ENCODE assay signal across 8 cellular contexts in the genomic region with DNA sequence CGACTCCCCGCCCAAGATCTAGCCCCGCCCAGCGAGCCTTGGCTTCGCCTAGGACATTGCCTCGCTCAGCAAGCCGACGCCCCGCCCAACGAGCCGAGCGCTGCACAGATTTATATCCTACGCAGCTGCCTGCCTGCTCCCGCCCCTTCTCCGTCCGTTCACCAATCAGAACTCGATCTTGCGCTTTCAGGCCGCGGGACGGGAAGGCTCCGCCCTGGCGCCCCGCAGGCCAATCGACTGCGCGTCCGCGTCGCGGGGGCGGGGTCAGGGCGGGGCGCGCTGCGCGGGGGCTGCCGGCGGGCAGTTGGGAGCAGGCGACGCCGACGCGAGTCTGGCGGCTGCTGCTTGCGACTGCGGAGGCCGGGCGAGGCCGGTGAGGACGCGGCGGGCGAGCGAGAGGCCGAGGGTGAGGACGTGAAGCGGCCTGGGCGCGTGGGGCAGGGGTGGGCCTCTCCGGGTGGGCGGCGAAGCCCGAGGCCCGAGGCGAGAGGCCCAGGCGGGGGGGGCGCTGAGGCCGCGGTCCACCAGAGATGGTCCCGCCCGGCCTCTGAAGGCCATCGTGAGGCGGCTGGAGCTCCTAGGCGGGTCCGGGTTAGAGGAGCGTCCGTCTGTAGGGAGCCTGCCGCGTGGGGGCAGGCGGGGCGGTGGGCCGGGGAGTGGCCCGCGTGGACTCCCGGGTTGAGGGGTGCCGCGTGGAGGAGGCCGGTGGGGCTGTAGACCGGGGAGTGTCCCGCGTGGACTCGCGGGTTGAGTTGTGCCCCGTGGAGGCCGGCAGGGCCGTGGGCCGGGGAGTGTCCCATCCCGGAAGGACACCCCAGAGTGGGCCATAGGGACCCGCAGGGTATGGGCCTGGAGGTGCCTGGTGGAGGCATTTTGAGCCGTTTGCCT. TPM values are rescaled to one million over a fixed set of nuclear protein-coding genes. Genes with fewer than 3 reads are reported as not detected.
DNase-seq lines count a peak whose midpoint lies in the region; ATAC-seq and TF ChIP-seq lines count a peak whose summit lies in the region.

A gene with protein sequence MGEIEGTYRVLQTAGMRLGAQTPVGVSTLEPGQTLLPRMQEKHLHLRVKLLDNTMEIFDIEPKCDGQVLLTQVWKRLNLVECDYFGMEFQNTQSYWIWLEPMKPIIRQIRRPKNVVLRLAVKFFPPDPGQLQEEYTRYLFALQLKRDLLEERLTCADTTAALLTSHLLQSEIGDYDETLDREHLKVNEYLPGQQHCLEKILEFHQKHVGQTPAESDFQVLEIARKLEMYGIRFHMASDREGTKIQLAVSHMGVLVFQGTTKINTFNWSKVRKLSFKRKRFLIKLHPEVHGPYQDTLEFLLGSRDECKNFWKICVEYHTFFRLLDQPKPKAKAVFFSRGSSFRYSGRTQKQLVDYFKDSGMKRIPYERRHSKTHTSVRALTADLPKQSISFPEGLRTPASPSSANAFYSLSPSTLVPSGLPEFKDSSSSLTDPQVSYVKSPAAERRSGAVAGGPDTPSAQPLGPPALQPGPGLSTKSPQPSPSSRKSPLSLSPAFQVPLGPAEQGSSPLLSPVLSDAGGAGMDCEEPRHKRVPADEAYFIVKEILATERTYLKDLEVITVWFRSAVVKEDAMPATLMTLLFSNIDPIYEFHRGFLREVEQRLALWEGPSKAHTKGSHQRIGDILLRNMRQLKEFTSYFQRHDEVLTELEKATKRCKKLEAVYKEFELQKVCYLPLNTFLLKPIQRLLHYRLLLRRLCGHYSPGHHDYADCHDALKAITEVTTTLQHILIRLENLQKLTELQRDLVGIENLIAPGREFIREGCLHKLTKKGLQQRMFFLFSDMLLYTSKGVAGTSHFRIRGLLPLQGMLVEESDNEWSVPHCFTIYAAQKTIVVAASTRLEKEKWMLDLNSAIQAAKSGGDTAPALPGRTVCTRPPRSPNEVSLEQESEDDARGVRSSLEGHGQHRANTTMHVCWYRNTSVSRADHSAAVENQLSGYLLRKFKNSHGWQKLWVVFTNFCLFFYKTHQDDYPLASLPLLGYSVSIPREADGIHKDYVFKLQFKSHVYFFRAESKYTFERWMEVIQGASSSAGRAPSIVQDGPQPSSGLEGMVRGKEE (plus strand): TSS at position 303 of the 888 bp plus-strand sequence. CDS start 16,823 bp downstream, outside the sequence.

- H3K27me3 ChIP-seq in left ventricle myocardium inferior (ENCODE audit: low read depth) = no peaks in the 10 kb centered on the region
- no peaks in the 10 kb centered on the region for H3K27me3 ChIP-seq in upper lobe of right lung

- H3K36me3 Mint-ChIP-seq in T-helper 17 cell (ENCODE audit: low read depth) (no peaks in the 10 kb centered on the region), progenitor cell of endocrine pancreas (ENCODE audit: insufficient read depth) (peaks cover 14% of the 10 kb centered on the region)

- DNase-seq in NCI-H187 (lab: John Stamatoyannopoulos, UW) (peak; percentile 80 to 95), T-helper 17 cell (peak; percentile 94 to 98 (median 95)), amygdala (lab: John Stamatoyannopoulos, UW) (peak; percentile 42 to 100 (median 99)), left ventricle myocardium inferior (peak; percentile 100), progenitor cell of endocrine pancreas (ENCODE audit: low spot score, unreplicated experiment) (peak; percentile 99), upper lobe of right lung (peak; percentile 100)

- H3K4me3 ChIP-seq in left ventricle myocardium inferior (peak within 1 kb of the TSS; percentile 96), upper lobe of right lung (peak within 1 kb of the TSS; percentile 78)

- peaks cover 44% of the 10 kb centered on the region for H3K4me1 ChIP-seq in left ventricle myocardium inferior
- peaks cover 38% of the 10 kb centered on the region for H3K4me1 ChIP-seq in upper lobe of right lung

- TF ChIP-seq CTCF in left ventricle myocardium inferior (IDR thresholded peaks at IDR 0.05; ENCODE audit: borderline replicate concordance) (peak; percentile 9), progenitor cell of endocrine pancreas (IDR thresholded peaks at IDR 0.05; ENCODE audit: unreplicated experiment) (no peak), upper lobe of right lung (IDR thresholded peaks at IDR 0.05) (no peak)

- H3K27me3 Mint-ChIP-seq in T-helper 17 cell (no peaks in the 10 kb centered on the region), progenitor cell of endocrine pancreas (no peaks in the 10 kb centered on the region)

- peak within 1 kb of the TSS; percentile 81 for H3K4me3 Mint-ChIP-seq in T-helper 17 cell
- H3K4me3 Mint-ChIP-seq in progenitor cell of endocrine pancreas (ENCODE audit: low read depth) = peak within 1 kb of the TSS; percentile 70

- H3K4me1 Mint-ChIP-seq in T-helper 17 cell = peaks cover 18% of the 10 kb centered on the region
- H3K4me1 Mint-ChIP-seq in progenitor cell of endocrine pancreas (ENCODE audit: low read depth) = peaks cover 44% of the 10 kb centered on the region

- H3K36me3 ChIP-seq in left ventricle myocardium inferior (peaks cover 34% of the 10 kb centered on the region), upper lobe of right lung (peaks cover 26% of the 10 kb centered on the region)

- H3K27ac Mint-ChIP-seq in T-helper 17 cell = peak within 1 kb of the TSS; percentile 53
- H3K27ac Mint-ChIP-seq in progenitor cell of endocrine pancreas = peak within 1 kb of the TSS; percentile 91

- ATAC-seq in GM18502 (IDR thresholded peaks at IDR 0.05; ENCODE audit: poor library complexity, unreplicated experiment) (peak; percentile 80), HG02943 (IDR thresholded peaks at IDR 0.05; ENCODE audit: low read depth, unreplicated experiment) (peak; percentile 74), T-helper 17 cell (peak; percentile 93), upper lobe of right lung (peak; percentile 94)

- H3K27ac ChIP-seq in left ventricle myocardium inferior (replicated peaks) = peak within 1 kb of the TSS; percentile 91
- H3K27ac ChIP-seq in upper lobe of right lung = peak within 1 kb of the TSS; percentile 85

- H3K9me3 Mint-ChIP-seq in progenitor cell of endocrine pancreas (ENCODE audit: low read depth) = no peaks in the 10 kb centered on the region

- H3K9me3 ChIP-seq in T-helper 17 cell (ENCODE audit: control insufficient read depth, low read length, poor library complexity, severe bottlenecking) = no peaks in the 10 kb centered on the region
- no peaks in the 10 kb centered on the region for H3K9me3 ChIP-seq in left ventricle myocardium inferior (replicated peaks)
- H3K9me3 ChIP-seq in upper lobe of right lung = no peaks in the 10 kb centered on the region

- intact Hi-C loops in left ventricle myocardium inferior (cut with micrococcal nuclease) = no loop called here
- intact Hi-C loops in upper lobe of right lung (cut with DNase I) = no loop called here

RNA-seq across cellular contexts. Expression of the gene that starts here (rescaled TPM):
- total RNA-seq in T-helper 17 cell = 10 to 100 TPM; 18.0 to 28.1 TPM
- total RNA-seq in left ventricle myocardium inferior = 16.5 TPM
- total RNA-seq in progenitor cell of endocrine pancreas = 63.6 and 67.0 TPM in 2 replicates
- 48.6 TPM for total RNA-seq in upper lobe of right lung

Comparison
In these comparisons a context has a peak if more than half of its experiments do, and no peak if none do; other contexts are left out.
1. Peak in every context shown above with its lines: DNase-seq, ATAC-seq, H3K4me3 ChIP-seq and H3K27ac ChIP-seq.